ENCODE assay signal across 1 cellular context in genomic region chr16:85253127-85253941, GRCh38.
A peak's percentile ranks its signal among the peaks of the same experiment; 100 is the strongest.
TF ChIP-seq lines count a peak whose summit lies in the region.

No MANE protein-coding gene starts in this region.

TF ChIP-seq in K562, 482 proteins besides CTCF, POLR2A, EP300 and RAD21 (continued from another document and continues in another):
- TF ChIP-seq POLR3A (IDR thresholded peaks at IDR 0.05; ENCODE audit: borderline replicate concordance, extremely low read depth, insufficient read depth, insufficient read length) (no peak), ZBTB33 (CRISPR knock-in tag; IDR thresholded peaks at IDR 0.05) (peak; percentile 73), TCF3 (CRISPR knock-in tag; IDR thresholded peaks at IDR 0.05) (no peak), HIVEP1 (CRISPR knock-in tag; IDR thresholded peaks at IDR 0.05) (no peak), MGA (IDR thresholded peaks at IDR 0.05) (no peak), XRCC5 (IDR thresholded peaks at IDR 0.05; ENCODE audit: low read depth, low read length) (peak; percentile 91), ZFP1 (CRISPR knock-in tag; IDR thresholded peaks at IDR 0.05) (no peak), ZNF583 (CRISPR knock-in tag; IDR thresholded peaks at IDR 0.05) (no peak), RCOR1 (IDR thresholded peaks at IDR 0.05; ENCODE audit: borderline replicate concordance in 1 of 2, low read depth in 2 of 2, low read length in 2 of 2) (0 out of 4 replicates have a peak, but pooled peaks of 1 of the 2 experiments have one; percentile 10), PML (IDR thresholded peaks at IDR 0.05; ENCODE audit: low read length) (no peak), ETS2 (tag; IDR thresholded peaks at IDR 0.05; ENCODE audit: borderline replicate concordance, poor library complexity, severe bottlenecking) (no peak), ID3 (CRISPR knock-in tag; IDR thresholded peaks at IDR 0.05) (no peak), ID3 (tag; IDR thresholded peaks at IDR 0.05) (no peak), JUNB (CRISPR knock-in tag; conservative IDR thresholded peaks at IDR 0.05) (no peak), FOXM1 (IDR thresholded peaks at IDR 0.05; ENCODE audit: low read depth) (no peak), FOXM1 (CRISPR knock-in tag; IDR thresholded peaks at IDR 0.05; ENCODE audit: low read depth) (no peak), ZNF511 (CRISPR knock-in tag; IDR thresholded peaks at IDR 0.05) (no peak; the same call in 1 of the 2 replicates), THAP7 (CRISPR knock-in tag; IDR thresholded peaks at IDR 0.05) (no peak), KLF16 (IDR thresholded peaks at IDR 0.05) (no peak), MTF1 (CRISPR knock-in tag; IDR thresholded peaks at IDR 0.05; ENCODE audit: borderline replicate concordance) (no peak), MAX (CRISPR knock-in tag; IDR thresholded peaks at IDR 0.05) (peak; percentile 13; the same call in 1 of the 2 replicates), PBX2 (CRISPR knock-in tag; IDR thresholded peaks at IDR 0.05; ENCODE audit: low read depth) (no peak), PBX2 (tag; conservative IDR thresholded peaks at IDR 0.05; ENCODE audit: low read depth) (no peak), RNF2 (IDR thresholded peaks at IDR 0.05) (no peak), PATZ1 (CRISPR knock-in tag; IDR thresholded peaks at IDR 0.05; ENCODE audit: borderline replicate concordance) (no peak), FOXJ3 (CRISPR knock-in tag; IDR thresholded peaks at IDR 0.05) (no peak), HBP1 (CRISPR knock-in tag; IDR thresholded peaks at IDR 0.05) (no peak), GTF2F1 (IDR thresholded peaks at IDR 0.05; ENCODE audit: low read depth, low read length) (no peak), BRD9 (IDR thresholded peaks at IDR 0.05; ENCODE audit: low read depth, partially characterized antibody) (no peak), SIN3A (IDR thresholded peaks at IDR 0.05; ENCODE audit: borderline replicate concordance in 2 of 2, control insufficient read depth in 1 of 2, low read depth in 2 of 2, low read length in 2 of 2) (no peak), CREM (IDR thresholded peaks at IDR 0.05; ENCODE audit: low read depth) (0 out of 2 replicates have a peak, but pooled peaks have one; percentile 21), POLR2H (tag; IDR thresholded peaks at IDR 0.05; ENCODE audit: low read depth) (no peak), PRMT5 (CRISPR knock-in tag; IDR thresholded peaks at IDR 0.05) (no peak), NCOA2 (IDR thresholded peaks at IDR 0.05; ENCODE audit: partially characterized antibody in 2 of 2) (no peak), SMC3 (conservative IDR thresholded peaks at IDR 0.05; ENCODE audit: insufficient read depth, low read depth, low read length) (peak; percentile 38; the same call in 1 of the 2 replicates), ZFP36 (IDR thresholded peaks at IDR 0.05; ENCODE audit: low read depth, low read length, partially characterized antibody) (no peak), ZZZ3 (IDR thresholded peaks at IDR 0.05) (no peak), ILF3 (IDR thresholded peaks at IDR 0.05; ENCODE audit: borderline replicate concordance) (no peak), SP1 (CRISPR knock-in tag; IDR thresholded peaks at IDR 0.05) (no peak), BRD4 (IDR thresholded peaks at IDR 0.05) (no peak)
